ENCODE assay signal across 17 cellular contexts in genomic region chr19:12698138-12698537, GRCh38. TPM values are rescaled to one million over a fixed set of nuclear protein-coding genes. Genes with fewer than 3 reads are reported as not detected.
DNase-seq lines count a peak whose midpoint lies in the region; TF ChIP-seq lines count a peak whose summit lies in the region.
"Had no signal": no experiment of that assay in that cellular context is flagged by ENCODE, and none has a peak within 500 bp of the region (broad histone marks: within the 10 kb centered on the region; RNA-seq: fewer than 3 reads in every experiment).

No MANE protein-coding gene starts in this region.

- H4K20me1 ChIP-seq in KMS-11 (ENCODE audit: insufficient read depth) = no peaks in the 10 kb centered on the region
- H4K20me1 ChIP-seq in OCI-LY7 (ENCODE audit: insufficient read depth, low read length) = no peaks in the 10 kb centered on the region

- CTCF ChIA-PET in OCI-LY7 (lab: Charles Lee; ENCODE audit: unreplicated experiment) = no interaction called here

- peak overlapping the region; percentile 67 for H3K27ac Mint-ChIP-seq in activated CD4-positive, alpha-beta T cell treated with anti-CD3 and anti-CD28 coated beads, Interleukin-2, amount 10 ng/mL, durations not matched to agents 24 days and 14 days
- H3K27ac Mint-ChIP-seq in activated naive CD8-positive, alpha-beta T cell treated with anti-CD3 and anti-CD28 coated beads for 36 hours = peak overlapping the region; percentile 6
- H3K27ac Mint-ChIP-seq in neural crest cell (ENCODE audit: unreplicated experiment) = no peak overlapping the region

- H3K9me2 ChIP-seq in OCI-LY7 (ENCODE audit: insufficient read depth, low read length) = no peaks in the 10 kb centered on the region

- TF ChIP-seq CTCF in KMS-11 (conservative IDR thresholded peaks at IDR 0.05; ENCODE audit: low read depth, low read length) (no peak), neural crest cell (conservative IDR thresholded peaks at IDR 0.05) (no peak), OCI-LY7 (conservative IDR thresholded peaks at IDR 0.05; ENCODE audit: low read length) (no peak)

- H2AFZ ChIP-seq in KMS-11 (ENCODE audit: low read depth) (no peak overlapping the region), OCI-LY7 (ENCODE audit: low read length) (no peak overlapping the region)

- H3K36me3 ChIP-seq in KMS-11 (ENCODE audit: insufficient read depth) (no peaks in the 10 kb centered on the region; the same call in 1 of the 2 replicates), OCI-LY7 (ENCODE audit: insufficient read depth, low read length) (peaks cover 55% of the 10 kb centered on the region)

- H3K27me3 Mint-ChIP-seq in activated CD4-positive, alpha-beta T cell treated with anti-CD3 and anti-CD28 coated beads, Interleukin-2, amount 10 ng/mL, durations not matched to agents 24 days and 14 days = no peaks in the 10 kb centered on the region
- no peaks in the 10 kb centered on the region for H3K27me3 Mint-ChIP-seq in activated naive CD8-positive, alpha-beta T cell treated with anti-CD3 and anti-CD28 coated beads for 36 hours
- H3K27me3 Mint-ChIP-seq in neural crest cell (ENCODE audit: low read depth) = peaks cover 8% of the 10 kb centered on the region

- peak overlapping the region; percentile 68 for H3K4me3 Mint-ChIP-seq in activated CD4-positive, alpha-beta T cell treated with anti-CD3 and anti-CD28 coated beads, Interleukin-2, amount 10 ng/mL, durations not matched to agents 24 days and 14 days
- peak overlapping the region; percentile 30 for H3K4me3 Mint-ChIP-seq in activated naive CD8-positive, alpha-beta T cell treated with anti-CD3 and anti-CD28 coated beads for 36 hours
- H3K4me3 Mint-ChIP-seq in neural crest cell = peak overlapping the region; percentile 74

- BruUV-seq in OCI-LY7 (replicated peaks; lab: Mats Ljungman, UMichigan) = no TSS peak

- no peaks in the 10 kb centered on the region for H3K9me3 Mint-ChIP-seq in activated CD4-positive, alpha-beta T cell treated with anti-CD3 and anti-CD28 coated beads, Interleukin-2, amount 10 ng/mL, durations not matched to agents 24 days and 14 days
- no peaks in the 10 kb centered on the region for H3K9me3 Mint-ChIP-seq in activated naive CD8-positive, alpha-beta T cell treated with anti-CD3 and anti-CD28 coated beads for 36 hours
- H3K9me3 Mint-ChIP-seq in neural crest cell = no peaks in the 10 kb centered on the region

- H3K4me3 ChIP-seq in KMS-11 (IDR thresholded peaks at IDR 0.05; ENCODE audit: insufficient read depth, low read depth, low read length) (no peak overlapping the region), OCI-LY7 (ENCODE audit: low read depth, low read length, poor library complexity, severe bottlenecking) (no peak overlapping the region)
- H3K4me3 ChIP-seq: SJSA1, stomach had no signal

- H3K27ac ChIP-seq in KMS-11 = no peak overlapping the region
- no peak overlapping the region for H3K27ac ChIP-seq in OCI-LY7 (ENCODE audit: low read depth, low read length, poor library complexity, severe bottlenecking)
- H3K27ac ChIP-seq: SJSA1, stomach, VCaP had no signal

- no peak for DNase-seq in activated CD4-positive, alpha-beta T cell treated with anti-CD3 and anti-CD28 coated beads, Interleukin-2, amount 10 ng/mL, durations not matched to agents 24 days and 14 days
- no peak for DNase-seq in activated CD4-positive, alpha-beta T cell treated with anti-CD3 and anti-CD28 coated beads, Interleukin-2, amount 50 U/mL, for 48 hours
- DNase-seq in activated naive CD8-positive, alpha-beta T cell treated with anti-CD3 and anti-CD28 coated beads for 36 hours = no peak
- DNase-seq in neural crest cell (ENCODE audit: low read depth, low spot score) (no peak), T1000 (lab: John Stamatoyannopoulos, UW) (no peak), OCI-LY7 (ENCODE audit: low spot score) (no peak), HK-2 (ENCODE audit: unreplicated experiment) (no peak)
- DNase-seq: effector CD8-positive, alpha-beta T cell; NCI-H1048; NCI-H2171 treated with DMSO at 0.1 percent for 48 hours; occipital lobe; small intestine; stomach had no signal

- peak overlapping the region; percentile 88; the same call in 1 of the 2 replicates for H3K4me2 ChIP-seq in KMS-11
- H3K4me2 ChIP-seq in OCI-LY7 (ENCODE audit: low read length) = no peak overlapping the region

- H3K4me1 Mint-ChIP-seq in activated CD4-positive, alpha-beta T cell treated with anti-CD3 and anti-CD28 coated beads, Interleukin-2, amount 10 ng/mL, durations not matched to agents 24 days and 14 days = peaks cover 8% of the 10 kb centered on the region
- H3K4me1 Mint-ChIP-seq in activated naive CD8-positive, alpha-beta T cell treated with anti-CD3 and anti-CD28 coated beads for 36 hours = peaks cover 7% of the 10 kb centered on the region
- H3K4me1 Mint-ChIP-seq in neural crest cell = peaks cover 15% of the 10 kb centered on the region

- no peaks in the 10 kb centered on the region for H3K27me3 ChIP-seq in KMS-11 (ENCODE audit: insufficient read depth, low read depth)
- H3K27me3 ChIP-seq: SJSA1, stomach had no signal

- intact Hi-C loops in activated CD4-positive, alpha-beta T cell treated with anti-CD3 and anti-CD28 coated beads, Interleukin-2, amount 10 ng/mL, durations not matched to agents 24 days and 14 days (cut with micrococcal nuclease) = no loop called here
- intact Hi-C loops in OCI-LY7 (cut with micrococcal nuclease; ENCODE audit: unreplicated experiment) = no loop called here

- POLR2A ChIA-PET in OCI-LY7 (lab: Charles Lee) = no interaction called here

- H3K36me3 Mint-ChIP-seq in activated CD4-positive, alpha-beta T cell treated with anti-CD3 and anti-CD28 coated beads, Interleukin-2, amount 10 ng/mL, durations not matched to agents 24 days and 14 days (ENCODE audit: low read depth) = peaks cover 34% of the 10 kb centered on the region
- peaks cover 19% of the 10 kb centered on the region for H3K36me3 Mint-ChIP-seq in activated naive CD8-positive, alpha-beta T cell treated with anti-CD3 and anti-CD28 coated beads for 36 hours
- H3K36me3 Mint-ChIP-seq in neural crest cell (ENCODE audit: low read depth) = peaks cover 3% of the 10 kb centered on the region

- no peak overlapping the region for H3K9ac ChIP-seq in KMS-11

- H3K4me1 ChIP-seq in KMS-11 (ENCODE audit: low read depth, poor library complexity, severe bottlenecking) (peaks cover 33% of the 10 kb centered on the region), OCI-LY7 (ENCODE audit: insufficient read depth, low read length, poor library complexity, severe bottlenecking) (peaks cover 13% of the 10 kb centered on the region)

- no peaks in the 10 kb centered on the region for H3K79me2 ChIP-seq in KMS-11 (ENCODE audit: insufficient read depth, low read depth)
- no peaks in the 10 kb centered on the region for H3K79me2 ChIP-seq in OCI-LY7 (ENCODE audit: insufficient read depth, low read depth, low read length)

- H3K9me3 ChIP-seq in OCI-LY7 (ENCODE audit: low read length) = no peaks in the 10 kb centered on the region
- H3K9me3 ChIP-seq: stomach had no signal

RNA-seq across cellular contexts. Expression of gene FBXW9, which starts 1.7 kb away (rescaled TPM):
- total RNA-seq in activated CD4-positive, alpha-beta T cell treated with anti-CD3 and anti-CD28 coated beads, Interleukin-2, amount 10 ng/mL, durations not matched to agents 24 days and 14 days = 12.4 and 12.9 TPM in 2 replicates
- 10 to 100 TPM; 13.1 to 13.4 TPM for total RNA-seq in activated naive CD8-positive, alpha-beta T cell treated with anti-CD3 and anti-CD28 coated beads for 36 hours
- total RNA-seq in neural crest cell (15.9 and 16.0 TPM in 2 replicates), OCI-LY7 (2022) (10.8 and 11.0 TPM in 2 replicates)
- 10.6 and 11.5 TPM in 2 replicates for total RNA-seq in OCI-LY7 (2014; rRNA removed; shearing (Covaris generic))

RNA-seq across cellular contexts. Expression of gene GNG14, which starts 10.3 kb away (rescaled TPM):
- total RNA-seq in activated CD4-positive, alpha-beta T cell treated with anti-CD3 and anti-CD28 coated beads, Interleukin-2, amount 10 ng/mL, durations not matched to agents 24 days and 14 days = not detected in 2 replicates
- not detected for total RNA-seq in activated naive CD8-positive, alpha-beta T cell treated with anti-CD3 and anti-CD28 coated beads for 36 hours
- not detected in 2 replicates for total RNA-seq in neural crest cell
- not detected in 2 replicates for total RNA-seq in OCI-LY7 (2014; rRNA removed; shearing (Covaris generic))
- total RNA-seq in OCI-LY7 (2022) = 0.93 TPM in 1 of 2 replicates, not detected in the other
- total RNA-seq: lower leg skin, occipital lobe, SJSA1, stomach had no signal

RNA-seq across cellular contexts. Expression of gene DHPS, which starts 16.5 kb away (rescaled TPM):
- total RNA-seq in activated CD4-positive, alpha-beta T cell treated with anti-CD3 and anti-CD28 coated beads, Interleukin-2, amount 10 ng/mL, durations not matched to agents 24 days and 14 days = 138 and 155 TPM in 2 replicates
- 10 to 100 TPM; 92.9 to 99.9 TPM for total RNA-seq in activated naive CD8-positive, alpha-beta T cell treated with anti-CD3 and anti-CD28 coated beads for 36 hours
- total RNA-seq in neural crest cell = 98.8 and 106 TPM in 2 replicates
- 91.2 and 102 TPM in 2 replicates for total RNA-seq in OCI-LY7 (2014; rRNA removed; shearing (Covaris generic))
- 101 and 122 TPM in 2 replicates for total RNA-seq in OCI-LY7 (2022)

RNA-seq across cellular contexts. Expression of gene TNPO2, which starts 25.6 kb away (rescaled TPM):
- total RNA-seq in activated CD4-positive, alpha-beta T cell treated with anti-CD3 and anti-CD28 coated beads, Interleukin-2, amount 10 ng/mL, durations not matched to agents 24 days and 14 days = 153 and 163 TPM in 2 replicates
- 100 to 1,000 TPM; 125 to 134 TPM for total RNA-seq in activated naive CD8-positive, alpha-beta T cell treated with anti-CD3 and anti-CD28 coated beads for 36 hours
- total RNA-seq in neural crest cell = 127 and 138 TPM in 2 replicates
- 42.6 and 47.3 TPM in 2 replicates for total RNA-seq in OCI-LY7 (2014; rRNA removed; shearing (Covaris generic))
- 112 and 120 TPM in 2 replicates for total RNA-seq in OCI-LY7 (2022)

RNA-seq across cellular contexts. Expression of gene WDR83, which starts 31.5 kb away (rescaled TPM):
- total RNA-seq in activated CD4-positive, alpha-beta T cell treated with anti-CD3 and anti-CD28 coated beads, Interleukin-2, amount 10 ng/mL, durations not matched to agents 24 days and 14 days = 21.7 and 27.1 TPM in 2 replicates
- total RNA-seq in activated naive CD8-positive, alpha-beta T cell treated with anti-CD3 and anti-CD28 coated beads for 36 hours = 10 to 100 TPM; 25.7 to 26.8 TPM
- total RNA-seq in neural crest cell (19.0 and 19.9 TPM in 2 replicates), OCI-LY7 (2022) (14.0 and 15.9 TPM in 2 replicates)
- 17.0 and 21.1 TPM in 2 replicates for total RNA-seq in OCI-LY7 (2014; rRNA removed; shearing (Covaris generic))
